8 cellular contexts compared by ENCODE assay signal in genomic region chr2:134460583-134460998, GRCh38.
DNase-seq lines count a peak whose midpoint lies in the region; ATAC-seq and TF ChIP-seq lines count a peak whose summit lies in the region.

No MANE protein-coding gene starts in this region.

- no peaks in the 10 kb centered on the region for H3K4me1 Mint-ChIP-seq in CD4-positive, alpha-beta memory T cell
- no peaks in the 10 kb centered on the region for H3K4me1 Mint-ChIP-seq in activated CD8-positive, alpha-beta T cell treated with anti-CD3 and anti-CD28 coated beads for 36 hours (ENCODE audit: low read depth)

- H3K27ac Mint-ChIP-seq in CD4-positive, alpha-beta memory T cell, result no peak overlapping the region
- H3K27ac Mint-ChIP-seq in activated CD8-positive, alpha-beta T cell treated with anti-CD3 and anti-CD28 coated beads for 36 hours, result no peak overlapping the region

- WGBS in gastroesophageal sphincter (ENCODE audit: low coverage in 1 of 2), 2 donors, result no CpG with 5 or more reads among the region's 8 CpGs

- TF ChIP-seq EP300 in gastroesophageal sphincter (IDR thresholded peaks at IDR 0.05), result no peak

- TF ChIP-seq POLR2A in gastroesophageal sphincter (IDR thresholded peaks at IDR 0.05), result no peak

- peaks cover 0 to 2% of the 10 kb centered on the region in 2 donors for H3K36me3 Mint-ChIP-seq in CD4-positive, alpha-beta memory T cell
- no peaks in the 10 kb centered on the region for H3K36me3 Mint-ChIP-seq in activated CD8-positive, alpha-beta T cell treated with anti-CD3 and anti-CD28 coated beads for 36 hours (ENCODE audit: low read depth)

- no peaks in the 10 kb centered on the region for H3K9me3 ChIP-seq in CD4-positive, alpha-beta memory T cell (ENCODE audit: control insufficient read depth in 1 of 2, low read length in 2 of 2)
- H3K9me3 ChIP-seq in gastroesophageal sphincter, result no peaks in the 10 kb centered on the region

- no peaks in the 10 kb centered on the region for H3K27me3 ChIP-seq in CD4-positive, alpha-beta memory T cell (ENCODE audit: insufficient read depth, low read length)
- H3K27me3 ChIP-seq in gastroesophageal sphincter, result no peaks in the 10 kb centered on the region

- H3K27ac ChIP-seq in CD4-positive, alpha-beta memory T cell (ENCODE audit: low read depth, low read length), result no peak overlapping the region
- no peak overlapping the region for H3K27ac ChIP-seq in gastroesophageal sphincter

- no peaks in the 10 kb centered on the region for H3K27me3 Mint-ChIP-seq in CD4-positive, alpha-beta memory T cell
- no peaks in the 10 kb centered on the region for H3K27me3 Mint-ChIP-seq in activated CD8-positive, alpha-beta T cell treated with anti-CD3 and anti-CD28 coated beads for 36 hours

- intact Hi-C loops in CD4-positive, alpha-beta memory T cell (cut with micrococcal nuclease), result loop anchor here (1.0 to 10.0 kb wide), 2 partner anchors 234 to 438 kb away; no protein-coding TSS in a partner anchor
- intact Hi-C loops in activated CD8-positive, alpha-beta T cell treated with anti-CD3 and anti-CD28 coated beads for 36 hours (cut with micrococcal nuclease), result no loop called here

- TF ChIP-seq CTCF in activated CD8-positive, alpha-beta T cell treated with anti-CD3 and anti-CD28 coated beads for 36 hours (IDR thresholded peaks at IDR 0.05), result peak; percentile 45
- TF ChIP-seq CTCF in gastroesophageal sphincter (IDR thresholded peaks at IDR 0.05), result peak in 3 of 4 experiments; percentile 20 to 46 (median 30)

- POLR2A ChIA-PET in CD4-positive, alpha-beta memory T cell (lab: Charles Lee; ENCODE audit: partially characterized antibody), result no interaction called here
- POLR2A ChIA-PET in activated CD8-positive, alpha-beta T cell treated with anti-CD3 and anti-CD28 coated beads for 36 hours (lab: Charles Lee), result interaction anchor here (1.4 kb wide), 1 partner anchor 9 kb away, joined by 3 read pairs; no protein-coding TSS in a partner anchor

- no peak overlapping the region for H3K4me3 ChIP-seq in CD4-positive, alpha-beta memory T cell (ENCODE audit: low read length in 2 of 2)
- H3K4me3 ChIP-seq in gastroesophageal sphincter, result no peak overlapping the region

- H3K4me1 ChIP-seq in CD4-positive, alpha-beta memory T cell (ENCODE audit: insufficient read depth, low read length), result no peaks in the 10 kb centered on the region
- H3K4me1 ChIP-seq in gastroesophageal sphincter, result no peaks in the 10 kb centered on the region

- CTCF ChIA-PET in CD4-positive, alpha-beta memory T cell (lab: Charles Lee; ENCODE audit: partially characterized antibody), result interaction anchor here (0.8 to 1.4 kb wide), 6 partner anchors 9 to 438 kb away, joined by 3 to 4 read pairs (median 3); no protein-coding TSS in a partner anchor
- CTCF ChIA-PET in activated CD8-positive, alpha-beta T cell treated with anti-CD3 and anti-CD28 coated beads for 36 hours (lab: Charles Lee), result interaction anchor here (0.9 to 2.1 kb wide), 8 partner anchors 9 to 440 kb away, joined by 3 to 8 read pairs (median 3); no protein-coding TSS in a partner anchor

- peak; percentile 88 for ATAC-seq in GM18873 (IDR thresholded peaks at IDR 0.05; ENCODE audit: low FRiP score, unreplicated experiment)
- peak; percentile 84 for ATAC-seq in HG03103 (IDR thresholded peaks at IDR 0.05; ENCODE audit: low read depth, unreplicated experiment)
- peak; percentile 66 for ATAC-seq in activated CD8-positive, alpha-beta T cell treated with anti-CD3 and anti-CD28 coated beads for 36 hours
- ATAC-seq in gastroesophageal sphincter, result no peak

- H3K36me3 ChIP-seq in CD4-positive, alpha-beta memory T cell (ENCODE audit: insufficient read depth, low read length), result no peaks in the 10 kb centered on the region
- H3K36me3 ChIP-seq in gastroesophageal sphincter, result peaks cover 0 to 7% of the 10 kb centered on the region in 2 donors

- H3K4me3 Mint-ChIP-seq in CD4-positive, alpha-beta memory T cell, result no peak overlapping the region
- no peak overlapping the region for H3K4me3 Mint-ChIP-seq in activated CD8-positive, alpha-beta T cell treated with anti-CD3 and anti-CD28 coated beads for 36 hours

- H3K9me3 Mint-ChIP-seq in CD4-positive, alpha-beta memory T cell, result peaks cover 0 to 4% (median 0%) of the 10 kb centered on the region in 8 donors
- no peaks in the 10 kb centered on the region for H3K9me3 Mint-ChIP-seq in activated CD8-positive, alpha-beta T cell treated with anti-CD3 and anti-CD28 coated beads for 36 hours

- DNase-seq in CD4-positive, alpha-beta memory T cell, result peak in 4 of 5 donors; percentile 30 to 36 (median 34)
- DNase-seq in NCI-H2196 treated with DMSO at 0.1 percent for 48 hours (lab: John Stamatoyannopoulos, UW; ENCODE audit: unreplicated experiment) (peak; percentile 71), occipital lobe (lab: John Stamatoyannopoulos, UW) (peak; percentile 47), foreskin melanocyte (no peak)
- DNase-seq in activated CD8-positive, alpha-beta T cell treated with anti-CD3 and anti-CD28 coated beads for 36 hours, result peak; percentile 49
